Comparison of ENCODE assay signal across 8 cellular contexts in genomic region chr21:34351786-34352241, GRCh38. TPM values are rescaled to one million over a fixed set of nuclear protein-coding genes. Genes with fewer than 3 reads are reported as not detected.
DNase-seq lines count a peak whose midpoint lies in the region; ATAC-seq and TF ChIP-seq lines count a peak whose summit lies in the region.

No MANE protein-coding gene starts in this region.

- no peak overlapping the region for H3K4me2 ChIP-seq in DOHH2 (ENCODE audit: low read length)

- no peaks in the 10 kb centered on the region for H4K20me1 ChIP-seq in DOHH2 (ENCODE audit: control insufficient read depth, insufficient read depth, low read depth, low read length)

- no peaks in the 10 kb centered on the region for H3K9me2 ChIP-seq in DOHH2 (replicated peaks; ENCODE audit: control insufficient read depth, low read length)

- peak; percentile 78 for TF ChIP-seq CTCF in DOHH2 (IDR thresholded peaks at IDR 0.05; ENCODE audit: low read depth, low read length, poor library complexity, severe bottlenecking)
- peak; percentile 56 to 80 (median 60) for TF ChIP-seq CTCF in transverse colon (IDR thresholded peaks at IDR 0.05)

- H3F3A ChIP-seq in DOHH2 (ENCODE audit: control insufficient read depth, insufficient read depth) = no peaks in the 10 kb centered on the region

- H3K36me3 ChIP-seq in DOHH2 (ENCODE audit: control insufficient read depth, low read length) (no peaks in the 10 kb centered on the region), transverse colon (no peaks in the 10 kb centered on the region)

- no peak for TF ChIP-seq POLR2A in transverse colon (IDR thresholded peaks at IDR 0.05)

- intact Hi-C loops in transverse colon (cut with DNase I; ENCODE audit: low total_unique reads) = no loop called here

- H3K4me3 ChIP-seq in DOHH2 (ENCODE audit: low read length) (no peak overlapping the region), transverse colon (no peak overlapping the region)

- H3K4me1 ChIP-seq in DOHH2 (ENCODE audit: control insufficient read depth, low read length) = peaks cover 5% of the 10 kb centered on the region
- H3K4me1 ChIP-seq in transverse colon = peaks cover 0 to 2% (median 0%) of the 10 kb centered on the region in 4 donors

- ATAC-seq in GM21390 (IDR thresholded peaks at IDR 0.05; ENCODE audit: unreplicated experiment) = peak; percentile 54

- peak; percentile 58 for DNase-seq in MV-4-11 (lab: John Stamatoyannopoulos, UW)
- peak; percentile 79 to 81 for DNase-seq in SHP77 (lab: John Stamatoyannopoulos, UW)
- DNase-seq in dermis blood vessel endothelial cell = peak; percentile 62
- peak; percentile 36 to 82 for DNase-seq in lung microvascular endothelial cell (ENCODE audit: low read depth in 2 of 2)
- peak; percentile 51 for DNase-seq in transverse colon
- no peak for DNase-seq in foreskin melanocyte

- WGBS in transverse colon (ENCODE audit: low coverage in 1 of 2), 2 donors = 24 to 100% methylated on average over 1 to 6 of the region's 6 CpGs

- no peak for TF ChIP-seq EP300 in transverse colon (IDR thresholded peaks at IDR 0.05; ENCODE audit: low read depth)

- H3K27me3 ChIP-seq in DOHH2 (ENCODE audit: control insufficient read depth, low read length) (peaks cover 5% of the 10 kb centered on the region; the same call in 1 of the 2 replicates), transverse colon (no peaks in the 10 kb centered on the region)

- no peaks in the 10 kb centered on the region for H3K79me2 ChIP-seq in DOHH2 (ENCODE audit: control insufficient read depth, low read length)

- no peak overlapping the region for H3K27ac ChIP-seq in DOHH2 (ENCODE audit: low read depth, low read length)
- H3K27ac ChIP-seq in transverse colon = no peak overlapping the region

- H3K9me3 ChIP-seq in DOHH2 (ENCODE audit: control insufficient read depth, insufficient read depth, low read length) (no peaks in the 10 kb centered on the region), transverse colon (no peaks in the 10 kb centered on the region)

- in situ Hi-C loops in transverse colon (cut with MboI; ENCODE audit: low pct_ligation_motif_present in 1 of 4, low pct_unique_long_range_greater_than_20kb in 1 of 4, low sequenced_read_pairs in 3 of 4) = no loop called here

RNA-seq across cellular contexts. Expression of gene KCNE2, which starts 12.0 kb away (rescaled TPM):
- total RNA-seq in dermis blood vessel endothelial cell (not detected in 2 replicates), lung microvascular endothelial cell (not detected in 2 replicates), transverse colon (not detected)

RNA-seq across cellular contexts. Expression of gene SMIM11, which starts 23.5 kb away (rescaled TPM):
- total RNA-seq in dermis blood vessel endothelial cell (2.0 and 2.4 TPM in 2 replicates), lung microvascular endothelial cell (4.0 and 6.1 TPM in 2 replicates), transverse colon (10 to 100 TPM in 1 of 4 donors, 1 to 10 TPM in 3; 2.2 to 11.7 (median 5.1) TPM)
